1 cellular context compared by ENCODE assay signal in the genomic region with DNA sequence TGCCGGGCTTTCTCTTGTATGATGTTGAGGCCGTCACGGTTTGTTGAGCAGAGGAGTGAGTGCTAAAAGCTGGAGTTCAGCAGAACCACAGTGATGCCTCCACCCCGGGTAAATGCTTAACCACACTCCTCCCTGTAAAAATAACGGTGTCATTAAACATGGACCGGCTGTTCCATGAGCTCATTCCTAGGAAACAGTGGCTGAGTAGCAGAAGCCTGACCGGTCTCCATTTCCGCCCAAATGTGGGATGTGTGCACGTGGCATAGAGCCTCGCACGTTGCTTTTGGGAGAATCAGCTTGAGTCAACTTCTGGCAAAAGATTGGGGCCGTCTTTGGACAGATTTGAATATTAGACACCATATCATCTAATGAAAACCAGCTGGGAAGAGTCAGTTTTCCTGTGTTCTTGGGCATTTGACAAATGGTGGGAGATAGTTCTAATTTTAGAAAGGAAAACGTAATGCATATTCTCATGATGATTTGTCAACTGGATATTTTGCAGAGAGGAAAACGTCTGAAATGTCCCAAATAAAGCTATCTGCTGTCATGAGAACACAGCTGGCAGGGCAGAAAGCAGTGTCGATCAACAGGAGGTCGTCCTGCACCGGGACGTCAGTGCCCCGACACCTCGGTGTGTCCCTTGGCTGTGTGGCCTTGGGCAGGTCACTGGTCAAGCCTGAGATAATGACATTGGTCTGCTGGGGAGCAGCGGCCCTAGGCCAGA.
TF ChIP-seq lines count a peak whose summit lies in the region.

No MANE protein-coding gene starts in this region.

TF ChIP-seq in HepG2, 621 proteins besides CTCF, POLR2A, EP300 and RAD21 (continued from another document and continues in another):
- TF ChIP-seq SMAD3 (CRISPR knock-in tag; IDR thresholded peaks at IDR 0.05): 0 out of 2 replicates have a peak, but pooled peaks have one; percentile 44
- TF ChIP-seq MATR3 (CRISPR knock-in tag; IDR thresholded peaks at IDR 0.05): no peak
- TF ChIP-seq, protein P1, sequence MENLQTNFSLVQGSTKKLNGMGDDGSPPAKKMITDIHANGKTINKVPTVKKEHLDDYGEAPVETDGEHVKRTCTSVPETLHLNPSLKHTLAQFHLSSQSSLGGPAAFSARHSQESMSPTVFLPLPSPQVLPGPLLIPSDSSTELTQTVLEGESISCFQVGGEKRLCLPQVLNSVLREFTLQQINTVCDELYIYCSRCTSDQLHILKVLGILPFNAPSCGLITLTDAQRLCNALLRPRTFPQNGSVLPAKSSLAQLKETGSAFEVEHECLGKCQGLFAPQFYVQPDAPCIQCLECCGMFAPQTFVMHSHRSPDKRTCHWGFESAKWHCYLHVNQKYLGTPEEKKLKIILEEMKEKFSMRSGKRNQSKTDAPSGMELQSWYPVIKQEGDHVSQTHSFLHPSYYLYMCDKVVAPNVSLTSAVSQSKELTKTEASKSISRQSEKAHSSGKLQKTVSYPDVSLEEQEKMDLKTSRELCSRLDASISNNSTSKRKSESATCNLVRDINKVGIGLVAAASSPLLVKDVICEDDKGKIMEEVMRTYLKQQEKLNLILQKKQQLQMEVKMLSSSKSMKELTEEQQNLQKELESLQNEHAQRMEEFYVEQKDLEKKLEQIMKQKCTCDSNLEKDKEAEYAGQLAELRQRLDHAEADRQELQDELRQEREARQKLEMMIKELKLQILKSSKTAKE (CRISPR knock-in tag; IDR thresholded peaks at IDR 0.05; ENCODE audit: borderline replicate concordance): no peak
- TF ChIP-seq, protein P2, sequence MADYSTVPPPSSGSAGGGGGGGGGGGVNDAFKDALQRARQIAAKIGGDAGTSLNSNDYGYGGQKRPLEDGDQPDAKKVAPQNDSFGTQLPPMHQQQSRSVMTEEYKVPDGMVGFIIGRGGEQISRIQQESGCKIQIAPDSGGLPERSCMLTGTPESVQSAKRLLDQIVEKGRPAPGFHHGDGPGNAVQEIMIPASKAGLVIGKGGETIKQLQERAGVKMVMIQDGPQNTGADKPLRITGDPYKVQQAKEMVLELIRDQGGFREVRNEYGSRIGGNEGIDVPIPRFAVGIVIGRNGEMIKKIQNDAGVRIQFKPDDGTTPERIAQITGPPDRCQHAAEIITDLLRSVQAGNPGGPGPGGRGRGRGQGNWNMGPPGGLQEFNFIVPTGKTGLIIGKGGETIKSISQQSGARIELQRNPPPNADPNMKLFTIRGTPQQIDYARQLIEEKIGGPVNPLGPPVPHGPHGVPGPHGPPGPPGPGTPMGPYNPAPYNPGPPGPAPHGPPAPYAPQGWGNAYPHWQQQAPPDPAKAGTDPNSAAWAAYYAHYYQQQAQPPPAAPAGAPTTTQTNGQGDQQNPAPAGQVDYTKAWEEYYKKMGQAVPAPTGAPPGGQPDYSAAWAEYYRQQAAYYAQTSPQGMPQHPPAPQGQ (CRISPR knock-in tag; IDR thresholded peaks at IDR 0.05; ENCODE audit: borderline replicate concordance): no peak
- no peak for TF ChIP-seq ZNF10 (CRISPR knock-in tag; IDR thresholded peaks at IDR 0.05; ENCODE audit: borderline replicate concordance, low read depth)
- TF ChIP-seq ARID2 (CRISPR knock-in tag; IDR thresholded peaks at IDR 0.05; ENCODE audit: borderline replicate concordance): no peak
- TF ChIP-seq, protein P3, sequence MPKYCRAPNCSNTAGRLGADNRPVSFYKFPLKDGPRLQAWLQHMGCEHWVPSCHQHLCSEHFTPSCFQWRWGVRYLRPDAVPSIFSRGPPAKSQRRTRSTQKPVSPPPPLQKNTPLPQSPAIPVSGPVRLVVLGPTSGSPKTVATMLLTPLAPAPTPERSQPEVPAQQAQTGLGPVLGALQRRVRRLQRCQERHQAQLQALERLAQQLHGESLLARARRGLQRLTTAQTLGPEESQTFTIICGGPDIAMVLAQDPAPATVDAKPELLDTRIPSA (CRISPR knock-in tag; IDR thresholded peaks at IDR 0.05; ENCODE audit: borderline replicate concordance): no peak
- TF ChIP-seq, protein P4, sequence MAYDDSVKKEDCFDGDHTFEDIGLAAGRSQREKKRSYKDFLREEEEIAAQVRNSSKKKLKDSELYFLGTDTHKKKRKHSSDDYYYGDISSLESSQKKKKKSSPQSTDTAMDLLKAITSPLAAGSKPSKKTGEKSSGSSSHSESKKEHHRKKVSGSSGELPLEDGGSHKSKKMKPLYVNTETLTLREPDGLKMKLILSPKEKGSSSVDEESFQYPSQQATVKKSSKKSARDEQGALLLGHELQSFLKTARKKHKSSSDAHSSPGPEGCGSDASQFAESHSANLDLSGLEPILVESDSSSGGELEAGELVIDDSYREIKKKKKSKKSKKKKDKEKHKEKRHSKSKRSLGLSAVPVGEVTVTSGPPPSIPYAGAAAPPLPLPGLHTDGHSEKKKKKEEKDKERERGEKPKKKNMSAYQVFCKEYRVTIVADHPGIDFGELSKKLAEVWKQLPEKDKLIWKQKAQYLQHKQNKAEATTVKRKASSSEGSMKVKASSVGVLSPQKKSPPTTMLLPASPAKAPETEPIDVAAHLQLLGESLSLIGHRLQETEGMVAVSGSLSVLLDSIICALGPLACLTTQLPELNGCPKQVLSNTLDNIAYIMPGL (CRISPR knock-in tag; IDR thresholded peaks at IDR 0.05; ENCODE audit: borderline replicate concordance in 1 of 2, low read depth in 1 of 2): 0 out of 4 replicates have a peak, but pooled peaks of 1 of the 2 experiments have one; percentile 13
- TF ChIP-seq, protein P5, sequence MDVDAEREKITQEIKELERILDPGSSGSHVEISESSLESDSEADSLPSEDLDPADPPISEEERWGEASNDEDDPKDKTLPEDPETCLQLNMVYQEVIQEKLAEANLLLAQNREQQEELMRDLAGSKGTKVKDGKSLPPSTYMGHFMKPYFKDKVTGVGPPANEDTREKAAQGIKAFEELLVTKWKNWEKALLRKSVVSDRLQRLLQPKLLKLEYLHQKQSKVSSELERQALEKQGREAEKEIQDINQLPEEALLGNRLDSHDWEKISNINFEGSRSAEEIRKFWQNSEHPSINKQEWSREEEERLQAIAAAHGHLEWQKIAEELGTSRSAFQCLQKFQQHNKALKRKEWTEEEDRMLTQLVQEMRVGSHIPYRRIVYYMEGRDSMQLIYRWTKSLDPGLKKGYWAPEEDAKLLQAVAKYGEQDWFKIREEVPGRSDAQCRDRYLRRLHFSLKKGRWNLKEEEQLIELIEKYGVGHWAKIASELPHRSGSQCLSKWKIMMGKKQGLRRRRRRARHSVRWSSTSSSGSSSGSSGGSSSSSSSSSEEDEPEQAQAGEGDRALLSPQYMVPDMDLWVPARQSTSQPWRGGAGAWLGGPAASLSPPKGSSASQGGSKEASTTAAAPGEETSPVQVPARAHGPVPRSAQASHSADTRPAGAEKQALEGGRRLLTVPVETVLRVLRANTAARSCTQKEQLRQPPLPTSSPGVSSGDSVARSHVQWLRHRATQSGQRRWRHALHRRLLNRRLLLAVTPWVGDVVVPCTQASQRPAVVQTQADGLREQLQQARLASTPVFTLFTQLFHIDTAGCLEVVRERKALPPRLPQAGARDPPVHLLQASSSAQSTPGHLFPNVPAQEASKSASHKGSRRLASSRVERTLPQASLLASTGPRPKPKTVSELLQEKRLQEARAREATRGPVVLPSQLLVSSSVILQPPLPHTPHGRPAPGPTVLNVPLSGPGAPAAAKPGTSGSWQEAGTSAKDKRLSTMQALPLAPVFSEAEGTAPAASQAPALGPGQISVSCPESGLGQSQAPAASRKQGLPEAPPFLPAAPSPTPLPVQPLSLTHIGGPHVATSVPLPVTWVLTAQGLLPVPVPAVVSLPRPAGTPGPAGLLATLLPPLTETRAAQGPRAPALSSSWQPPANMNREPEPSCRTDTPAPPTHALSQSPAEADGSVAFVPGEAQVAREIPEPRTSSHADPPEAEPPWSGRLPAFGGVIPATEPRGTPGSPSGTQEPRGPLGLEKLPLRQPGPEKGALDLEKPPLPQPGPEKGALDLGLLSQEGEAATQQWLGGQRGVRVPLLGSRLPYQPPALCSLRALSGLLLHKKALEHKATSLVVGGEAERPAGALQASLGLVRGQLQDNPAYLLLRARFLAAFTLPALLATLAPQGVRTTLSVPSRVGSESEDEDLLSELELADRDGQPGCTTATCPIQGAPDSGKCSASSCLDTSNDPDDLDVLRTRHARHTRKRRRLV (CRISPR knock-in tag; IDR thresholded peaks at IDR 0.05): no peak
- TF ChIP-seq ZFP41 (CRISPR knock-in tag; IDR thresholded peaks at IDR 0.05; ENCODE audit: borderline replicate concordance): no peak
- peak; percentile 51; the same call in 1 of the 2 replicates for TF ChIP-seq POGZ (CRISPR knock-in tag; IDR thresholded peaks at IDR 0.05)
- TF ChIP-seq MED8 (CRISPR knock-in tag; IDR thresholded peaks at IDR 0.05; ENCODE audit: insufficient replicate concordance): no peak
- TF ChIP-seq, protein P6, sequence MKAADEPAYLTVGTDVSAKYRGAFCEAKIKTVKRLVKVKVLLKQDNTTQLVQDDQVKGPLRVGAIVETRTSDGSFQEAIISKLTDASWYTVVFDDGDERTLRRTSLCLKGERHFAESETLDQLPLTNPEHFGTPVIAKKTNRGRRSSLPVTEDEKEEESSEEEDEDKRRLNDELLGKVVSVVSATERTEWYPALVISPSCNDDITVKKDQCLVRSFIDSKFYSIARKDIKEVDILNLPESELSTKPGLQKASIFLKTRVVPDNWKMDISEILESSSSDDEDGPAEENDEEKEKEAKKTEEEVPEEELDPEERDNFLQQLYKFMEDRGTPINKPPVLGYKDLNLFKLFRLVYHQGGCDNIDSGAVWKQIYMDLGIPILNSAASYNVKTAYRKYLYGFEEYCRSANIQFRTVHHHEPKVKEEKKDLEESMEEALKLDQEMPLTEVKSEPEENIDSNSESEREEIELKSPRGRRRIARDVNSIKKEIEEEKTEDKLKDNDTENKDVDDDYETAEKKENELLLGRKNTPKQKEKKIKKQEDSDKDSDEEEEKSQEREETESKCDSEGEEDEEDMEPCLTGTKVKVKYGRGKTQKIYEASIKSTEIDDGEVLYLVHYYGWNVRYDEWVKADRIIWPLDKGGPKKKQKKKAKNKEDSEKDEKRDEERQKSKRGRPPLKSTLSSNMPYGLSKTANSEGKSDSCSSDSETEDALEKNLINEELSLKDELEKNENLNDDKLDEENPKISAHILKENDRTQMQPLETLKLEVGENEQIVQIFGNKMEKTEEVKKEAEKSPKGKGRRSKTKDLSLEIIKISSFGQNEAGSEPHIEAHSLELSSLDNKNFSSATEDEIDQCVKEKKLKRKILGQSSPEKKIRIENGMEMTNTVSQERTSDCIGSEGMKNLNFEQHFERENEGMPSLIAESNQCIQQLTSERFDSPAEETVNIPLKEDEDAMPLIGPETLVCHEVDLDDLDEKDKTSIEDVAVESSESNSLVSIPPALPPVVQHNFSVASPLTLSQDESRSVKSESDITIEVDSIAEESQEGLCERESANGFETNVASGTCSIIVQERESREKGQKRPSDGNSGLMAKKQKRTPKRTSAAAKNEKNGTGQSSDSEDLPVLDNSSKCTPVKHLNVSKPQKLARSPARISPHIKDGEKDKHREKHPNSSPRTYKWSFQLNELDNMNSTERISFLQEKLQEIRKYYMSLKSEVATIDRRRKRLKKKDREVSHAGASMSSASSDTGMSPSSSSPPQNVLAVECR (CRISPR knock-in tag; IDR thresholded peaks at IDR 0.05; ENCODE audit: borderline replicate concordance): peak; percentile 38; the same call in 1 of the 2 replicates
- no peak for TF ChIP-seq KLF16 (CRISPR knock-in tag; IDR thresholded peaks at IDR 0.05)
- TF ChIP-seq, protein P7, sequence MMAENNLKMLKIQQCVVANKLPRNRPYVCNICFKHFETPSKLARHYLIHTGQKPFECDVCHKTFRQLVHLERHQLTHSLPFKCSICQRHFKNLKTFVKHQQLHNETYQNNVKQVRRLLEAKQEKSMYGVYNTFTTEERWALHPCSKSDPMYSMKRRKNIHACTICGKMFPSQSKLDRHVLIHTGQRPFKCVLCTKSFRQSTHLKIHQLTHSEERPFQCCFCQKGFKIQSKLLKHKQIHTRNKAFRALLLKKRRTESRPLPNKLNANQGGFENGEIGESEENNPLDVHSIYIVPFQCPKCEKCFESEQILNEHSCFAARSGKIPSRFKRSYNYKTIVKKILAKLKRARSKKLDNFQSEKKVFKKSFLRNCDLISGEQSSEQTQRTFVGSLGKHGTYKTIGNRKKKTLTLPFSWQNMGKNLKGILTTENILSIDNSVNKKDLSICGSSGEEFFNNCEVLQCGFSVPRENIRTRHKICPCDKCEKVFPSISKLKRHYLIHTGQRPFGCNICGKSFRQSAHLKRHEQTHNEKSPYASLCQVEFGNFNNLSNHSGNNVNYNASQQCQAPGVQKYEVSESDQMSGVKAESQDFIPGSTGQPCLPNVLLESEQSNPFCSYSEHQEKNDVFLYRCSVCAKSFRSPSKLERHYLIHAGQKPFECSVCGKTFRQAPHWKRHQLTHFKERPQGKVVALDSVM (CRISPR knock-in tag; IDR thresholded peaks at IDR 0.05): no peak
- no peak for TF ChIP-seq NFE2 (CRISPR knock-in tag; IDR thresholded peaks at IDR 0.05)
- TF ChIP-seq, protein P8, sequence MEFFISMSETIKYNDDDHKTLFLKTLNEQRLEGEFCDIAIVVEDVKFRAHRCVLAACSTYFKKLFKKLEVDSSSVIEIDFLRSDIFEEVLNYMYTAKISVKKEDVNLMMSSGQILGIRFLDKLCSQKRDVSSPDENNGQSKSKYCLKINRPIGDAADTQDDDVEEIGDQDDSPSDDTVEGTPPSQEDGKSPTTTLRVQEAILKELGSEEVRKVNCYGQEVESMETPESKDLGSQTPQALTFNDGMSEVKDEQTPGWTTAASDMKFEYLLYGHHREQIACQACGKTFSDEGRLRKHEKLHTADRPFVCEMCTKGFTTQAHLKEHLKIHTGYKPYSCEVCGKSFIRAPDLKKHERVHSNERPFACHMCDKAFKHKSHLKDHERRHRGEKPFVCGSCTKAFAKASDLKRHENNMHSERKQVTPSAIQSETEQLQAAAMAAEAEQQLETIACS (CRISPR knock-in tag; IDR thresholded peaks at IDR 0.05): no peak
- TF ChIP-seq ZNF30 (CRISPR knock-in tag; IDR thresholded peaks at IDR 0.05): no peak
- no peak for TF ChIP-seq SOX6 (IDR thresholded peaks at IDR 0.05)
- peak; percentile 66 for TF ChIP-seq SOX6 (CRISPR knock-in tag; IDR thresholded peaks at IDR 0.05)
- TF ChIP-seq, protein P9, sequence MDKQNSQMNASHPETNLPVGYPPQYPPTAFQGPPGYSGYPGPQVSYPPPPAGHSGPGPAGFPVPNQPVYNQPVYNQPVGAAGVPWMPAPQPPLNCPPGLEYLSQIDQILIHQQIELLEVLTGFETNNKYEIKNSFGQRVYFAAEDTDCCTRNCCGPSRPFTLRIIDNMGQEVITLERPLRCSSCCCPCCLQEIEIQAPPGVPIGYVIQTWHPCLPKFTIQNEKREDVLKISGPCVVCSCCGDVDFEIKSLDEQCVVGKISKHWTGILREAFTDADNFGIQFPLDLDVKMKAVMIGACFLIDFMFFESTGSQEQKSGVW (CRISPR knock-in tag; IDR thresholded peaks at IDR 0.05; ENCODE audit: borderline replicate concordance): no peak; the same call in 1 of the 2 replicates
- TF ChIP-seq PTBP1 (IDR thresholded peaks at IDR 0.05; ENCODE audit: low read depth, low read length, poor library complexity, severe bottlenecking): no peak
- peak; percentile 52; the same call in 1 of the 2 replicates for TF ChIP-seq ZMYM2 (CRISPR knock-in tag; IDR thresholded peaks at IDR 0.05)
